In genomic region chr17:76725580-76726230, GRCh38 we compare ENCODE assay signal across 8 cellular contexts. TPM values are rescaled to one million over a fixed set of nuclear protein-coding genes. Genes with fewer than 3 reads are reported as not detected.
DNase-seq lines count a peak whose midpoint lies in the region; ATAC-seq, FAIRE-seq and TF ChIP-seq lines count a peak whose summit lies in the region.

No MANE protein-coding gene starts in this region.

- no peaks in the 10 kb centered on the region for H3K9me3 ChIP-seq in neutrophil

- no peaks in the 10 kb centered on the region for H3K27me3 ChIP-seq in neutrophil

- no peak for TF ChIP-seq CTCF in neutrophil (IDR thresholded peaks at IDR 0.05)
- TF ChIP-seq CTCF in type B pancreatic cell (conservative IDR thresholded peaks at IDR 0.05) = no peak

- peak; percentile 6 for ATAC-seq in HG02970 (IDR thresholded peaks at IDR 0.05; ENCODE audit: low FRiP score, unreplicated experiment)

- H3K4me3 ChIP-seq in neutrophil (ENCODE audit: low read depth in 1 of 2, low read length in 1 of 2) = peak overlapping the region; percentile 94 to 95

- no peaks in the 10 kb centered on the region for H3K9me3 Mint-ChIP-seq in type B pancreatic cell

- no peaks in the 10 kb centered on the region for H3K27me3 Mint-ChIP-seq in type B pancreatic cell

- H3K36me3 Mint-ChIP-seq in type B pancreatic cell = peaks cover 7% of the 10 kb centered on the region

- DNase-seq in NCI-H82 (lab: John Stamatoyannopoulos, UW) (peak; percentile 79), NCI-H82 treated with DMSO at 0.1 percent for 48 hours (lab: John Stamatoyannopoulos, UW; ENCODE audit: unreplicated experiment) (no peak), RCC 7860 (ENCODE audit: low spot score) (peak; percentile 38), frontal cortex (ENCODE audit: low spot score in 2 of 2) (peak; percentile 57 to 68), type B pancreatic cell (ENCODE audit: extremely low spot score, unreplicated experiment) (no peak)
- peak; percentile 58 for DNase-seq in activated effector memory CD4-positive, alpha-beta T cell treated with Interleukin-2 at 50 U/mL for 16 hours

- peak overlapping the region; percentile 99 for H3K4me3 Mint-ChIP-seq in type B pancreatic cell

- FAIRE-seq in RCC 7860 (lab: Jason Lieb, UNC) (no peak), frontal cortex (lab: Jason Lieb, UNC) (no peak)

- peaks cover 43% of the 10 kb centered on the region for H3K36me3 ChIP-seq in neutrophil

- peaks cover 33 to 44% of the 10 kb centered on the region in 2 experiments for H3K4me1 ChIP-seq in neutrophil (ENCODE audit: control insufficient read depth in 1 of 2, insufficient read depth in 1 of 2, low read depth in 1 of 2, low read length in 1 of 2)

- H3K4me1 Mint-ChIP-seq in type B pancreatic cell (ENCODE audit: unreplicated experiment) = peaks cover 23% of the 10 kb centered on the region

- H3K27ac Mint-ChIP-seq in type B pancreatic cell = peak overlapping the region; percentile 99

- H3K27ac ChIP-seq in neutrophil = peak overlapping the region; percentile 91

RNA-seq across cellular contexts. Expression of gene JMJD6, which starts 0.7 kb away (rescaled TPM):
- total RNA-seq in frontal cortex = 17.5 TPM
- 23.6 and 35.4 TPM in 2 replicates for total RNA-seq in type B pancreatic cell (ENCODE audit: low replicate concordance)

RNA-seq across cellular contexts. Expression of gene METTL23, which starts 0.9 kb away (rescaled TPM):
- 14.7 TPM for total RNA-seq in frontal cortex
- 27.5 and 28.2 TPM in 2 replicates for total RNA-seq in type B pancreatic cell (ENCODE audit: low replicate concordance)

RNA-seq across cellular contexts. Expression of gene SRSF2, which starts 11.4 kb away (rescaled TPM):
- total RNA-seq in frontal cortex (86.4 TPM), type B pancreatic cell (ENCODE audit: low replicate concordance) (198 and 273 TPM in 2 replicates)

RNA-seq across cellular contexts. Expression of gene MFSD11, which starts 12.2 kb away (rescaled TPM):
- 73.0 TPM for total RNA-seq in frontal cortex
- total RNA-seq in type B pancreatic cell (ENCODE audit: low replicate concordance) = 29.0 and 33.9 TPM in 2 replicates

RNA-seq across cellular contexts. Expression of gene MXRA7, which starts 14.9 kb away (rescaled TPM):
- total RNA-seq in frontal cortex (45.7 TPM), type B pancreatic cell (ENCODE audit: low replicate concordance) (43.4 and 75.0 TPM in 2 replicates)

Comparison
In these comparisons a context has a peak if more than half of its experiments do, and no peak if none do; other contexts are left out.
1. DNase-seq: peak in NCI-H82 (single experiment), RCC 7860 (single experiment), activated effector memory CD4-positive, alpha-beta T cell treated with Interleukin-2 at 50 U/mL for 16 hours (single experiment) and frontal cortex (2 of 2); none in NCI-H82 treated with DMSO at 0.1 percent for 48 hours (single experiment) and type B pancreatic cell (single experiment).